ENCODE assay signal across 20 cellular contexts in genomic region chr5:179427032-179427675, GRCh38.
DNase-seq lines count a peak whose midpoint lies in the region; ATAC-seq and TF ChIP-seq lines count a peak whose summit lies in the region.
"Had no signal": no experiment of that assay in that cellular context is flagged by ENCODE, and none has a peak within 500 bp of the region (broad histone marks: within the 10 kb centered on the region; RNA-seq: fewer than 3 reads in every experiment).

No MANE protein-coding gene starts in this region.

- H3K4me3 ChIP-seq in neural progenitor cell: no peak overlapping the region

- intact Hi-C loops in natural killer cell (cut with micrococcal nuclease): no loop called here

- no peak overlapping the region for H3K9ac ChIP-seq in neural progenitor cell

- no peak overlapping the region for H3K4me3 Mint-ChIP-seq in natural killer cell treated with Interleukin-12 subunit alpha and Interleukin-12 subunit beta and Interleukin-15 and Interleukin-18, amount 100 ng/mL, for 72 hours
- H3K4me3 Mint-ChIP-seq in natural killer cell: no peak overlapping the region
- no peak overlapping the region for H3K4me3 Mint-ChIP-seq in neural progenitor cell
- H3K4me3 Mint-ChIP-seq: CD4-positive, CD25-positive, alpha-beta regulatory T cell had no signal

- no peaks in the 10 kb centered on the region for H3K4me1 Mint-ChIP-seq in natural killer cell treated with Interleukin-12 subunit alpha and Interleukin-12 subunit beta and Interleukin-15 and Interleukin-18, amount 100 ng/mL, for 72 hours (ENCODE audit: low read depth in 2 of 2)
- H3K4me1 Mint-ChIP-seq in natural killer cell (no peaks in the 10 kb centered on the region), neural progenitor cell (peaks cover 2% of the 10 kb centered on the region)
- H3K4me1 Mint-ChIP-seq: CD4-positive, CD25-positive, alpha-beta regulatory T cell had no signal

- H3K4me1 ChIP-seq in neural progenitor cell: no peaks in the 10 kb centered on the region
- H3K4me1 ChIP-seq: BE2C had no signal

- H3K27ac ChIP-seq in neural progenitor cell: no peak overlapping the region

- no peaks in the 10 kb centered on the region for H3K36me3 ChIP-seq in neural progenitor cell
- H3K36me3 ChIP-seq: BE2C had no signal

- H3K36me3 Mint-ChIP-seq in natural killer cell treated with Interleukin-12 subunit alpha and Interleukin-12 subunit beta and Interleukin-15 and Interleukin-18, amount 100 ng/mL, for 72 hours: no peaks in the 10 kb centered on the region
- H3K36me3 Mint-ChIP-seq in natural killer cell: no peaks in the 10 kb centered on the region
- no peaks in the 10 kb centered on the region for H3K36me3 Mint-ChIP-seq in neural progenitor cell
- H3K36me3 Mint-ChIP-seq: CD4-positive, CD25-positive, alpha-beta regulatory T cell had no signal

- no peaks in the 10 kb centered on the region for H4K20me1 ChIP-seq in neural progenitor cell (ENCODE audit: low read depth)

- DNase-seq in natural killer cell treated with Interleukin-12 subunit alpha and Interleukin-12 subunit beta and Interleukin-15 and Interleukin-18, amount 100 ng/mL, for 72 hours (ENCODE audit: low spot score): peak; percentile 57
- no peak for DNase-seq in natural killer cell
- DNase-seq in iPS-NIHi11 (ENCODE audit: low spot score): peak; percentile 40
- DNase-seq in neural progenitor cell (ENCODE audit: low spot score): no peak
- DNase-seq in ecto neural progenitor cell (ENCODE audit: low spot score): no peak
- DNase-seq in amygdala (lab: John Stamatoyannopoulos, UW): no peak
- DNase-seq: CD4-positive, CD25-positive, alpha-beta regulatory T cell; COR-L47; DMS 273 treated with DMSO at 0.1 percent for 48 hours; DND-41; KG1; NCI-H1105 treated with DMSO at 0.1 percent for 48 hours; NCI-H1694; NCI-H2081 treated with DMSO at 0.1 percent for 48 hours; NCI-H510A; NCI-H774; SHP77 had no signal

- ATAC-seq in natural killer cell treated with Interleukin-12 subunit alpha and Interleukin-12 subunit beta and Interleukin-15 and Interleukin-18, amount 100 ng/mL, for 72 hours: no peak
- no peak for ATAC-seq in natural killer cell
- ATAC-seq in GM18861 (IDR thresholded peaks at IDR 0.05; ENCODE audit: unreplicated experiment): no peak
- ATAC-seq: HCT116 had no signal

- H2AFZ ChIP-seq in neural progenitor cell (replicated peaks): peak overlapping the region; percentile 57

- H3K9me3 Mint-ChIP-seq in natural killer cell treated with Interleukin-12 subunit alpha and Interleukin-12 subunit beta and Interleukin-15 and Interleukin-18, amount 100 ng/mL, for 72 hours: no peaks in the 10 kb centered on the region
- H3K9me3 Mint-ChIP-seq in natural killer cell (no peaks in the 10 kb centered on the region), neural progenitor cell (peaks cover 5% of the 10 kb centered on the region)

- H3K9me3 ChIP-seq in neural progenitor cell (ENCODE audit: low read depth): no peaks in the 10 kb centered on the region
- H3K9me3 ChIP-seq: BE2C had no signal

- H3K27me3 Mint-ChIP-seq in natural killer cell treated with Interleukin-12 subunit alpha and Interleukin-12 subunit beta and Interleukin-15 and Interleukin-18, amount 100 ng/mL, for 72 hours: peaks cover 3 to 13% of the 10 kb centered on the region in 2 donors
- H3K27me3 Mint-ChIP-seq in natural killer cell (ENCODE audit: low read depth in 2 of 2) (peaks cover 0 to 8% of the 10 kb centered on the region in 2 donors), neural progenitor cell (ENCODE audit: insufficient read depth, low read depth) (peaks cover 2% of the 10 kb centered on the region)
- H3K27me3 Mint-ChIP-seq: CD4-positive, CD25-positive, alpha-beta regulatory T cell had no signal

- H3K79me2 ChIP-seq in neural progenitor cell (ENCODE audit: low read depth): no peaks in the 10 kb centered on the region

- no peaks in the 10 kb centered on the region for H3F3A ChIP-seq in neural progenitor cell (ENCODE audit: low read depth)

- TF ChIP-seq CTCF in natural killer cell (IDR thresholded peaks at IDR 0.05): no peak
- no peak for TF ChIP-seq CTCF in neural progenitor cell (IDR thresholded peaks at IDR 0.05)

- H3K27me3 ChIP-seq in neural progenitor cell: no peaks in the 10 kb centered on the region

- no peak overlapping the region for H3K27ac Mint-ChIP-seq in natural killer cell treated with Interleukin-12 subunit alpha and Interleukin-12 subunit beta and Interleukin-15 and Interleukin-18, amount 100 ng/mL, for 72 hours
- no peak overlapping the region for H3K27ac Mint-ChIP-seq in natural killer cell
- H3K27ac Mint-ChIP-seq in neural progenitor cell: peak overlapping the region; percentile 57
- H3K27ac Mint-ChIP-seq: CD4-positive, CD25-positive, alpha-beta regulatory T cell had no signal

- H3K4me2 ChIP-seq in neural progenitor cell: no peak overlapping the region

Comparison
In these comparisons a context has a peak if more than half of its experiments do, and no peak if none do; other contexts are left out.
1. DNase-seq: peak in natural killer cell treated with Interleukin-12 subunit alpha and Interleukin-12 subunit beta and Interleukin-15 and Interleukin-18, amount 100 ng/mL, for 72 hours (single experiment) and iPS-NIHi11 (single experiment); none in natural killer cell (single experiment), neural progenitor cell (single experiment), ecto neural progenitor cell (single experiment) and amygdala (0 of 56).